9 cellular contexts compared by ENCODE assay signal in the genomic region with DNA sequence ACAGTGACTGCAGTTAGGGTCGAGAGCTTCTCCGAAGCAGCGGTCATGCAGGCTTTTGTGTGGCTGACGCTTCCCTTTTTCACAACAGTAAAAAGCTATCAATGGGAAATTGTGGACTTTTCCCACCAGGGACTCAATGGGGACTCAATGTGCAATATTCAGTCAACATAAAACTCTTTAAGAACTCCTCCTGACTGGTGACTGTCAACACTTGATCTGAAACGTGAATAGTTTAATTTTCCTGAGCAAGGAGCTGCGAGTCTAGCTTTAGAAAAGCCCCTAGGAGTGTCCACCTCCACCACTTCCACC. TPM values are rescaled to one million over a fixed set of nuclear protein-coding genes. Genes with fewer than 3 reads are reported as not detected.
DNase-seq lines count a peak whose midpoint lies in the region; ATAC-seq, FAIRE-seq and TF ChIP-seq lines count a peak whose summit lies in the region.
"Had no signal": no experiment of that assay in that cellular context is flagged by ENCODE, and none has a peak within 500 bp of the region (broad histone marks: within the 10 kb centered on the region; RNA-seq: fewer than 3 reads in every experiment).

No MANE protein-coding gene starts in this region.

- no peak overlapping the region for H2AFZ ChIP-seq in K562 (ENCODE audit: low read depth, low read length)

- intact Hi-C loops in K562 (cut with micrococcal nuclease): loop anchor here (10.0 kb wide), 1 partner anchor 143 kb away; a partner anchor contains a TSS

- H3K4me3 ChIP-seq in K562: peak overlapping the region; percentile 89

- in situ Hi-C loops in K562 (cut with MboI): no loop called here

- peak; percentile 61 for FAIRE-seq in K562 (lab: Jason Lieb, UNC)
- FAIRE-seq: frontal cortex had no signal

- DNase-seq in AML-193 (lab: John Stamatoyannopoulos, UW): peak; percentile 12 to 26
- DNase-seq in K562 (ENCODE audit: extremely low read depth in 1 of 4, low spot score in 3 of 4): no peak
- no peak for DNase-seq in naive B cell
- DNase-seq in C1 segment of cervical spinal cord (lab: John Stamatoyannopoulos, UW): no peak
- DNase-seq in HPDE6-E6E7 (ENCODE audit: extremely low spot score): no peak
- no peak for DNase-seq in putamen (ENCODE audit: low spot score)

- no TSS peak for BruUV-seq in K562 (replicated peaks; lab: Mats Ljungman, UMichigan)

- CTCF ChIA-PET in K562 (lab: Yijun Ruan, JAX; ENCODE audit: low intra/inter-chr PET ratio): no interaction called here

- ATAC-seq in K562 (no peak), naive B cell (ENCODE audit: low read depth in 2 of 2) (no peak), GM19397 (IDR thresholded peaks at IDR 0.05; ENCODE audit: unreplicated experiment) (no peak)

- H4K20me1 ChIP-seq in K562 (replicated peaks; ENCODE audit: control insufficient read depth, insufficient read depth, low read length): peaks cover 7% of the 10 kb centered on the region

- H3K27me3 ChIP-seq in K562 (ENCODE audit: control insufficient read depth in 2 of 2, insufficient read depth in 2 of 2, low read length in 2 of 2): peaks cover 4 to 20% of the 10 kb centered on the region in 2 experiments; a peak in 2 of 5 replicates

- H3K36me3 ChIP-seq in K562 (ENCODE audit: control insufficient read depth, insufficient read depth, low read length): peaks cover 24% of the 10 kb centered on the region; the same call in 2 of the 3 replicates

- H3K4me3 Mint-ChIP-seq in IgD-negative memory B cell (peak overlapping the region; percentile 79 to 89 (median 86)), naive B cell (peak overlapping the region; percentile 79 to 91 (median 82))

- peak overlapping the region; percentile 86 for H3K4me2 ChIP-seq in K562 (ENCODE audit: insufficient read depth, low read length)

- peaks cover 21% of the 10 kb centered on the region for H3K79me2 ChIP-seq in K562 (ENCODE audit: control insufficient read depth, insufficient read depth, low read length)

- no peak for TF ChIP-seq EP300 in K562 (IDR thresholded peaks at IDR 0.05; ENCODE audit: low read length)

- H3K4me1 ChIP-seq in K562 (replicated peaks in 1 of 2; ENCODE audit: control insufficient read depth in 2 of 2, insufficient read depth in 2 of 2, low read length in 2 of 2): peaks cover 9 to 70% of the 10 kb centered on the region in 2 experiments; a peak in 4 of 5 replicates

- TF ChIP-seq CTCF in K562 (IDR thresholded peaks at IDR 0.05 in 2 of 3, conservative IDR thresholded peaks at IDR 0.05 in 1 of 3; ENCODE audit: insufficient read depth in 2 of 3, low read depth in 1 of 3, low read length in 3 of 3): no peak

- POLR2A ChIA-PET in K562 (lab: Yijun Ruan, JAX): interaction anchor here (0.7 to 1.0 kb wide), 4 partner anchors 22 to 57 kb away, joined by 3 to 4 read pairs (median 4); no protein-coding TSS in a partner anchor

- no peaks in the 10 kb centered on the region for H3K9me1 ChIP-seq in K562 (ENCODE audit: control insufficient read depth, insufficient read depth, low read length)

- TF ChIP-seq POLR2A in K562 (conservative IDR thresholded peaks at IDR 0.05): no peak

- WGBS in K562 (ENCODE audit: insufficient coverage, low coverage, missing lambda C conversion rate): 51% methylated on average over 6 of the region's 6 CpGs

- H3K27ac ChIP-seq in K562 (ENCODE audit: extremely low read depth, low read depth, low read length): no peak overlapping the region

- no peaks in the 10 kb centered on the region for H3K9me3 ChIP-seq in K562 (replicated peaks; ENCODE audit: control insufficient read depth, insufficient read depth, low read depth, low read length)

- H3K9me3 Mint-ChIP-seq in IgD-negative memory B cell: no peaks in the 10 kb centered on the region
- no peaks in the 10 kb centered on the region for H3K9me3 Mint-ChIP-seq in naive B cell

- TF ChIP-seq RAD21 in K562 (CRISPR knock-in tag; conservative IDR thresholded peaks at IDR 0.05 in 1 of 2, IDR thresholded peaks at IDR 0.05 in 1 of 2): no peak

- H3K36me3 Mint-ChIP-seq in IgD-negative memory B cell: no peaks in the 10 kb centered on the region
- no peaks in the 10 kb centered on the region for H3K36me3 Mint-ChIP-seq in naive B cell

- H3K4me1 Mint-ChIP-seq in IgD-negative memory B cell (peaks cover 16 to 18% (median 16%) of the 10 kb centered on the region in 3 donors), naive B cell (peaks cover 21 to 43% (median 27%) of the 10 kb centered on the region in 3 donors)

- H3K27ac Mint-ChIP-seq in IgD-negative memory B cell (peak overlapping the region in 2 of 3 donors; percentile 85 to 89), naive B cell (peak overlapping the region; percentile 33 to 82 (median 63))

- H3K27me3 Mint-ChIP-seq in IgD-negative memory B cell: peaks cover 5% of the 10 kb centered on the region
- peaks cover 0 to 29% (median 25%) of the 10 kb centered on the region in 3 donors for H3K27me3 Mint-ChIP-seq in naive B cell

- H3K9ac ChIP-seq in K562 (ENCODE audit: insufficient read depth in 1 of 2, low read depth in 2 of 2, low read length in 2 of 2): peak overlapping the region; percentile 96 to 100; a peak in 3 of 4 replicates

TF ChIP-seq in K562, 482 proteins besides CTCF, POLR2A, EP300 and RAD21:
- TF ChIP-seq ZNF707 (CRISPR knock-in tag; conservative IDR thresholded peaks at IDR 0.05) (no peak), PTTG1 (tag; IDR thresholded peaks at IDR 0.05; ENCODE audit: low read depth) (no peak), BRCA1 (IDR thresholded peaks at IDR 0.05) (no peak), BRCA1 (CRISPR knock-in tag; IDR thresholded peaks at IDR 0.05) (no peak), SIRT6 (IDR thresholded peaks at IDR 0.05; ENCODE audit: low read depth, low read length) (no peak)

RNA-seq across cellular contexts. Expression of a gene that starts 28.7 kb away (rescaled TPM):
- polyA plus RNA-seq in IgD-negative memory B cell: 25.8 TPM
- total RNA-seq in K562 (2011; cell fraction: chromatin; rRNA removed; ENCODE audit: low replicate concordance): 103 and 177 TPM in 2 replicates
- total RNA-seq in K562 (2011; cell fraction: nucleolus; rRNA removed): 66.8 and 69.0 TPM in 2 replicates
- total RNA-seq in K562 (2011; cell fraction: nucleoplasm; rRNA removed): 75.2 and 79.0 TPM in 2 replicates
- 22.4 and 27.5 TPM in 2 replicates for total RNA-seq in K562 (2014; rRNA removed)
- 13.9 and 16.5 TPM in 2 replicates for total RNA-seq in K562 (2014; rRNA removed; fragmentation: Illumina TruSeq; extraction: Trizol)
- total RNA-seq in K562 (2015; rRNA removed; fragmentation: Illumina TruSeq; extraction: Trizol): 22.4 and 22.9 TPM in 2 replicates
- total RNA-seq in K562 (2021): 41.0 and 41.9 TPM in 2 replicates
- polyA plus RNA-seq in K562 (2011; rRNA removed): 15.5 and 18.8 TPM in 2 replicates
- 12.0 and 15.7 TPM in 2 replicates for polyA plus RNA-seq in K562 (2011; cell fraction: cytosol; rRNA removed)
- polyA plus RNA-seq in K562 (2011; cell fraction: nucleus; rRNA removed): 37.6 and 54.4 TPM in 2 replicates
- polyA plus RNA-seq in K562 (2012): 34.5 and 78.0 TPM in 2 replicates
- 22.9 and 25.8 TPM in 2 replicates for polyA plus RNA-seq in K562 (2014; fragmentation: Illumina TruSeq; extraction: Trizol)
- polyA plus RNA-seq in K562 (2014; fragmentation: Nextera tagmentation; extraction: Ambion mirVana): 1 to 10 TPM; 1.4 to 3.7 TPM
- 25.6 and 26.4 TPM in 2 replicates for polyA plus RNA-seq in K562 (2014; rRNA removed)
- 13.4 and 17.1 TPM in 2 replicates for polyA minus RNA-seq in K562 (2011; rRNA and poly(A)+ RNA removed)
- polyA minus RNA-seq in K562 (2011; cell fraction: cytosol; rRNA and poly(A)+ RNA removed): 14.6 and 14.7 TPM in 2 replicates
- polyA minus RNA-seq in K562 (2011; cell fraction: nucleus; rRNA and poly(A)+ RNA removed): 18.3 and 25.2 TPM in 2 replicates
- 10 to 100 TPM; 18.8 to 36.1 (median 22.9) TPM for polyA plus RNA-seq in naive B cell (ENCODE audit: low read depth in 6 of 6)

RNA-seq across cellular contexts. Expression of a gene that starts 52.5 kb away (rescaled TPM):
- polyA plus RNA-seq in IgD-negative memory B cell: 1.2 TPM
- 2.7 and 4.4 TPM in 2 replicates for total RNA-seq in K562 (2011; cell fraction: chromatin; rRNA removed; ENCODE audit: low replicate concordance)
- 4.6 and 5.5 TPM in 2 replicates for total RNA-seq in K562 (2011; cell fraction: nucleolus; rRNA removed)
- 3.2 and 4.1 TPM in 2 replicates for total RNA-seq in K562 (2011; cell fraction: nucleoplasm; rRNA removed)
- 4.7 and 6.7 TPM in 2 replicates for total RNA-seq in K562 (2014; rRNA removed)
- total RNA-seq in K562 (2014; rRNA removed; fragmentation: Illumina TruSeq; extraction: Trizol): 1.3 and 1.5 TPM in 2 replicates
- total RNA-seq in K562 (2015; rRNA removed; fragmentation: Illumina TruSeq; extraction: Trizol): 2.1 and 2.9 TPM in 2 replicates
- 4.0 and 4.4 TPM in 2 replicates for total RNA-seq in K562 (2021)
- 2.6 and 3.7 TPM in 2 replicates for polyA plus RNA-seq in K562 (2011; rRNA removed)
- polyA plus RNA-seq in K562 (2011; cell fraction: cytosol; rRNA removed): 3.0 and 6.6 TPM in 2 replicates
- polyA plus RNA-seq in K562 (2011; cell fraction: nucleus; rRNA removed): 4.7 and 8.2 TPM in 2 replicates
- 3.0 and 3.6 TPM in 2 replicates for polyA plus RNA-seq in K562 (2012)
- 3.6 and 3.7 TPM in 2 replicates for polyA plus RNA-seq in K562 (2014; fragmentation: Illumina TruSeq; extraction: Trizol)
- polyA plus RNA-seq in K562 (2014; fragmentation: Nextera tagmentation; extraction: Ambion mirVana): not detected
- 5.8 and 7.3 TPM in 2 replicates for polyA plus RNA-seq in K562 (2014; rRNA removed)
- polyA minus RNA-seq in K562 (2011; rRNA and poly(A)+ RNA removed): 0.99 and 1.2 TPM in 2 replicates
- polyA minus RNA-seq in K562 (2011; cell fraction: cytosol; rRNA and poly(A)+ RNA removed): 0.82 and 2.1 TPM in 2 replicates
- polyA minus RNA-seq in K562 (2011; cell fraction: nucleus; rRNA and poly(A)+ RNA removed): 3.0 and 3.6 TPM in 2 replicates
- polyA plus RNA-seq in naive B cell (ENCODE audit: low read depth in 6 of 6): 1 to 10 TPM in 5 of 6 donors, under 1 TPM in 1; 0.84 to 2.1 (median 1.6) TPM

Comparison
In these comparisons a context has a peak if more than half of its experiments do, and no peak if none do; other contexts are left out.
1. DNase-seq: peak in AML-193 (2 of 2); none in K562 (0 of 4), naive B cell (single experiment), C1 segment of cervical spinal cord (0 of 14), HPDE6-E6E7 (single experiment) and putamen (single experiment).